Comparison of ENCODE assay signal across 11 cellular contexts in genomic region chr5:147485046-147485445, GRCh38. TPM values are rescaled to one million over a fixed set of nuclear protein-coding genes. Genes with fewer than 3 reads are reported as not detected.
DNase-seq lines count a peak whose midpoint lies in the region; ATAC-seq, FAIRE-seq and TF ChIP-seq lines count a peak whose summit lies in the region.
"Had no signal": no experiment of that assay in that cellular context is flagged by ENCODE, and none has a peak within 500 bp of the region (broad histone marks: within the 10 kb centered on the region; RNA-seq: fewer than 3 reads in every experiment).

No MANE protein-coding gene starts in this region.

- no peaks in the 10 kb centered on the region for H3K9me3 ChIP-seq in skeletal muscle tissue (ENCODE audit: control insufficient read depth in 3 of 3, low read length in 3 of 3)

- no peak for ATAC-seq in GM18870 (IDR thresholded peaks at IDR 0.05; ENCODE audit: unreplicated experiment)
- no peak for ATAC-seq in stimulated activated naive CD8-positive, alpha-beta T cell treated with anti-CD3 and anti-CD28 coated beads, Interleukin-15, amount 100 ng/mL, for 72 hours
- ATAC-seq: HepG2 had no signal

- TF ChIP-seq CTCF in D721Med (IDR thresholded peaks at IDR 0.05; ENCODE audit: insufficient read depth, missing control alignments) (no peak), fibroblast of the aortic adventitia (IDR thresholded peaks at IDR 0.05; ENCODE audit: insufficient read depth, low read length) (no peak)

- H3K9ac ChIP-seq in skeletal muscle tissue (ENCODE audit: low read depth in 1 of 3, low read length in 3 of 3): no peak overlapping the region

- H3K36me3 Mint-ChIP-seq in activated CD4-positive, alpha-beta memory T cell treated with anti-CD3 and anti-CD28 coated beads for 36 hours: no peaks in the 10 kb centered on the region

- peak; percentile 6 for FAIRE-seq in D721Med (lab: Jason Lieb, UNC)
- FAIRE-seq in RCC 7860 (lab: Jason Lieb, UNC): peak; percentile 62
- FAIRE-seq: HepG2 had no signal

- peaks cover 6% of the 10 kb centered on the region for H3K9me3 Mint-ChIP-seq in activated CD4-positive, alpha-beta memory T cell treated with anti-CD3 and anti-CD28 coated beads for 36 hours
- peaks cover 0 to 4% of the 10 kb centered on the region in 2 donors for H3K9me3 Mint-ChIP-seq in stimulated activated naive CD8-positive, alpha-beta T cell treated with anti-CD3 and anti-CD28 coated beads, Interleukin-15, amount 100 ng/mL, for 72 hours

- H3K36me3 ChIP-seq in skeletal muscle tissue (ENCODE audit: control insufficient read depth in 3 of 3, insufficient read depth in 3 of 3, low read length in 3 of 3): no peaks in the 10 kb centered on the region

- no peak for DNase-seq in D721Med (ENCODE audit: insufficient read length, low spot score)
- DNase-seq in RCC 7860 (ENCODE audit: low spot score): peak; percentile 29
- peak; percentile 92 for DNase-seq in fibroblast of the aortic adventitia (ENCODE audit: low read depth)
- DNase-seq in activated CD4-positive, alpha-beta memory T cell treated with anti-CD3 and anti-CD28 coated beads for 36 hours: no peak
- no peak for DNase-seq in stimulated activated naive CD8-positive, alpha-beta T cell treated with anti-CD3 and anti-CD28 coated beads, Interleukin-15, amount 100 ng/mL, for 72 hours
- no peak for DNase-seq in COR-L47 (lab: John Stamatoyannopoulos, UW)
- DNase-seq: activated B cell treated with CpG ODN at 0.5 μM for 24 hours, NCI-H2081 had no signal

- H3K27ac Mint-ChIP-seq in activated CD4-positive, alpha-beta memory T cell treated with anti-CD3 and anti-CD28 coated beads for 36 hours: no peak overlapping the region
- H3K27ac Mint-ChIP-seq in stimulated activated naive CD8-positive, alpha-beta T cell treated with anti-CD3 and anti-CD28 coated beads, Interleukin-15, amount 100 ng/mL, for 72 hours: no peak overlapping the region
- H3K27ac Mint-ChIP-seq: activated B cell treated with CpG ODN at 0.5 μM for 24 hours had no signal

- CTCF ChIA-PET in activated CD4-positive, alpha-beta memory T cell treated with anti-CD3 and anti-CD28 coated beads for 36 hours (lab: Charles Lee): no interaction called here

- H3K27me3 ChIP-seq in skeletal muscle tissue (ENCODE audit: control insufficient read depth in 3 of 3, insufficient read depth in 3 of 3, low read length in 3 of 3): no peaks in the 10 kb centered on the region

- H3K4me3 ChIP-seq in fibroblast of the aortic adventitia (ENCODE audit: low read depth, low read length) (no peak overlapping the region), skeletal muscle tissue (ENCODE audit: low read length in 3 of 3) (no peak overlapping the region)

- H3K27ac ChIP-seq in skeletal muscle tissue (ENCODE audit: low read depth, low read length): peak overlapping the region; percentile 85

- POLR2A ChIA-PET in activated CD4-positive, alpha-beta memory T cell treated with anti-CD3 and anti-CD28 coated beads for 36 hours (lab: Charles Lee): no interaction called here

- no peak overlapping the region for H3K4me3 Mint-ChIP-seq in activated CD4-positive, alpha-beta memory T cell treated with anti-CD3 and anti-CD28 coated beads for 36 hours
- no peak overlapping the region for H3K4me3 Mint-ChIP-seq in stimulated activated naive CD8-positive, alpha-beta T cell treated with anti-CD3 and anti-CD28 coated beads, Interleukin-15, amount 100 ng/mL, for 72 hours
- H3K4me3 Mint-ChIP-seq: activated B cell treated with CpG ODN at 0.5 μM for 24 hours had no signal

- H3K4me1 ChIP-seq in skeletal muscle tissue (ENCODE audit: control insufficient read depth in 3 of 3, insufficient read depth in 3 of 3, low read length in 3 of 3): peaks cover 0 to 15% (median 0%) of the 10 kb centered on the region in 3 donors

- H3K4me1 Mint-ChIP-seq in activated CD4-positive, alpha-beta memory T cell treated with anti-CD3 and anti-CD28 coated beads for 36 hours (ENCODE audit: low read depth): no peaks in the 10 kb centered on the region
- H3K4me1 Mint-ChIP-seq in stimulated activated naive CD8-positive, alpha-beta T cell treated with anti-CD3 and anti-CD28 coated beads, Interleukin-15, amount 100 ng/mL, for 72 hours: no peaks in the 10 kb centered on the region
- H3K4me1 Mint-ChIP-seq: activated B cell treated with CpG ODN at 0.5 μM for 24 hours had no signal

- no peaks in the 10 kb centered on the region for H3K27me3 Mint-ChIP-seq in activated CD4-positive, alpha-beta memory T cell treated with anti-CD3 and anti-CD28 coated beads for 36 hours
- H3K27me3 Mint-ChIP-seq in stimulated activated naive CD8-positive, alpha-beta T cell treated with anti-CD3 and anti-CD28 coated beads, Interleukin-15, amount 100 ng/mL, for 72 hours: peaks cover 27% of the 10 kb centered on the region

- intact Hi-C loops in activated CD4-positive, alpha-beta memory T cell treated with anti-CD3 and anti-CD28 coated beads for 36 hours (cut with micrococcal nuclease): no loop called here

RNA-seq across cellular contexts. Expression of gene DPYSL3, which starts 24.8 kb away (rescaled TPM):
- total RNA-seq in fibroblast of the aortic adventitia (ENCODE audit: low replicate concordance) (89.6 and 157 TPM in 2 replicates), skeletal muscle tissue (109 TPM)
- not detected for total RNA-seq in activated CD4-positive, alpha-beta memory T cell treated with anti-CD3 and anti-CD28 coated beads for 36 hours
- total RNA-seq: activated B cell treated with CpG ODN at 0.5 μM for 24 hours had no signal

Comparison
In these comparisons a context has a peak if more than half of its experiments do, and no peak if none do; other contexts are left out.
1. DNase-seq: peak in RCC 7860 (single experiment) and fibroblast of the aortic adventitia (single experiment); none in D721Med (single experiment), activated CD4-positive, alpha-beta memory T cell treated with anti-CD3 and anti-CD28 coated beads for 36 hours (single experiment), stimulated activated naive CD8-positive, alpha-beta T cell treated with anti-CD3 and anti-CD28 coated beads, Interleukin-15, amount 100 ng/mL, for 72 hours (0 of 2) and COR-L47 (single experiment).
2. RNA of gene DPYSL3, which starts 24.8 kb away (total RNA-seq): 89.6 to 157 TPM in fibroblast of the aortic adventitia and 109 TPM in skeletal muscle tissue (single experiment); not detected in activated CD4-positive, alpha-beta memory T cell treated with anti-CD3 and anti-CD28 coated beads for 36 hours; every median in the first group is over 10 times any median in the second.